8 cellular contexts compared by ENCODE assay signal in genomic region chrX:154750301-154751120, GRCh38. TPM values are rescaled to one million over a fixed set of nuclear protein-coding genes. Genes with fewer than 3 reads are reported as not detected.
DNase-seq lines count a peak whose midpoint lies in the region; ATAC-seq and TF ChIP-seq lines count a peak whose summit lies in the region.

Gene GAB3 (minus strand): TSS chrX:154751077. CDS start chrX:154751025, 52 bp downstream.

- H2AK5ac ChIP-seq in mesendoderm (ENCODE audit: low read length), result no peak within 1 kb of the TSS

- no peak within 1 kb of the TSS for H4K8ac ChIP-seq in mesendoderm (ENCODE audit: low read depth, low read length)

- intact Hi-C loops in CD4-positive, alpha-beta T cell (cut with DNase I, micrococcal nuclease), result loop anchor here in 1 of 2 experiments (5.0 kb wide), 2 partner anchors 33 to 87 kb away; no protein-coding TSS in a partner anchor
- intact Hi-C loops in activated B cell treated with CpG ODN at 0.5 μM for 24 hours (cut with micrococcal nuclease), result loop anchor here (1.0 kb wide), 1 partner anchor 12 kb away; the partner anchor contains the start of gene DKC1

- H2BK15ac ChIP-seq in mesendoderm (replicated peaks; ENCODE audit: low read depth), result no peak within 1 kb of the TSS

- H3K4me1 ChIP-seq in mesendoderm (ENCODE audit: control insufficient read depth, low read depth, low read length) (no peaks in the 10 kb centered on the region), tibial nerve (peaks cover 0 to 13% (median 0%) of the 10 kb centered on the region in 4 donors)

- H3K27ac Mint-ChIP-seq in CD4-positive, alpha-beta T cell, result peak within 1 kb of the TSS; percentile 80
- H3K27ac Mint-ChIP-seq in activated B cell treated with CpG ODN at 0.5 μM for 24 hours, result peak within 1 kb of the TSS; percentile 86

- no peak for TF ChIP-seq EP300 in tibial nerve (IDR thresholded peaks at IDR 0.05)

- H3K9me3 ChIP-seq in CD4-positive, alpha-beta T cell (ENCODE audit: control insufficient read depth, low read length), result no peaks in the 10 kb centered on the region
- H3K9me3 ChIP-seq in tibial nerve, result no peaks in the 10 kb centered on the region

- peak within 1 kb of the TSS; percentile 55 for H3K9ac ChIP-seq in mesendoderm (ENCODE audit: low read length)

- no peak within 1 kb of the TSS for H3K27ac ChIP-seq in CD4-positive, alpha-beta T cell (ENCODE audit: low read depth, low read length)
- H3K27ac ChIP-seq in mesendoderm (ENCODE audit: low read depth, low read length) (no peak within 1 kb of the TSS), tibial nerve (peak within 1 kb of the TSS in 3 of 4 donors; percentile 63 to 73 (median 71))

- POLR2A ChIA-PET in CD4-positive, alpha-beta T cell (lab: Charles Lee), result interaction anchor here (0.7 to 4.9 kb wide), 9 partner anchors 11 to 54 kb away, joined by 3 to 58 read pairs (median 5); partner anchors contain the start of gene DKC1
- POLR2A ChIA-PET in activated B cell treated with CpG ODN at 0.5 μM for 24 hours (lab: Charles Lee), result interaction anchor here (0.6 to 1.6 kb wide), 6 partner anchors 12 to 341 kb away, joined by 3 to 22 read pairs (median 6); partner anchors contain the start of genes DKC1 and DNASE1L1

- H4K5ac ChIP-seq in mesendoderm (ENCODE audit: low read length), result no peak within 1 kb of the TSS

- WGBS in mesendoderm (ENCODE audit: extremely low coverage, insufficient coverage, low lambda C conversion rate), result no CpG with 5 or more reads among the region's 81 CpGs
- WGBS in tibial nerve, 2 donors, result 7 to 43% methylated on average over 7 to 40 of the region's 81 CpGs

- H3K4me3 ChIP-seq in mesendoderm (ENCODE audit: low read length), result no peak within 1 kb of the TSS
- H3K4me3 ChIP-seq in tibial nerve, result peak within 1 kb of the TSS; percentile 27 to 62 (median 50)

- no peaks in the 10 kb centered on the region for H3K27me3 ChIP-seq in CD4-positive, alpha-beta T cell (ENCODE audit: control insufficient read depth, insufficient read depth, low read length)
- H3K27me3 ChIP-seq in mesendoderm (ENCODE audit: insufficient read depth, low read length, poor library complexity) (peaks cover 4% of the 10 kb centered on the region), tibial nerve (no peaks in the 10 kb centered on the region)

- H3K4me1 Mint-ChIP-seq in CD4-positive, alpha-beta T cell (ENCODE audit: low read depth), result peaks cover 30% of the 10 kb centered on the region
- peaks cover 21% of the 10 kb centered on the region for H3K4me1 Mint-ChIP-seq in activated B cell treated with CpG ODN at 0.5 μM for 24 hours

- H3K23ac ChIP-seq in mesendoderm (ENCODE audit: low read length), result no peak within 1 kb of the TSS

- ATAC-seq in CD4-positive, alpha-beta T cell (ENCODE audit: poor library complexity), result peak; percentile 63
- ATAC-seq in GM19455 (IDR thresholded peaks at IDR 0.05; ENCODE audit: unreplicated experiment), result peak; percentile 72
- ATAC-seq in activated B cell treated with CpG ODN at 0.5 μM for 24 hours (ENCODE audit: low read depth), result peak; percentile 68

- peak in 7 of 10 experiments; percentile 11 to 46 (median 31) for DNase-seq in CD4-positive, alpha-beta T cell
- peak; percentile 57 for DNase-seq in KBM-7
- DNase-seq in activated B cell treated with CpG ODN at 0.5 μM for 24 hours, result peak; percentile 52
- DNase-seq in effector CD8-positive, alpha-beta T cell (lab: John Stamatoyannopoulos, UW), result peak; percentile 17
- peak; percentile 45 for DNase-seq in mesendoderm
- DNase-seq in tibial nerve (ENCODE audit: low spot score in 2 of 2), result no peak
- no peak for DNase-seq in SIG-M5 treated with dmso at 0.1 percent for 504 hours (lab: John Stamatoyannopoulos, UW; ENCODE audit: unreplicated experiment)

- H2BK120ac ChIP-seq in mesendoderm (ENCODE audit: low read depth, low read length), result no peak within 1 kb of the TSS

- H2BK5ac ChIP-seq in mesendoderm (ENCODE audit: low read length), result no peak within 1 kb of the TSS

- no peaks in the 10 kb centered on the region for H3K79me1 ChIP-seq in mesendoderm (ENCODE audit: low read length)

- H3K27me3 Mint-ChIP-seq in CD4-positive, alpha-beta T cell, result no peaks in the 10 kb centered on the region
- H3K27me3 Mint-ChIP-seq in activated B cell treated with CpG ODN at 0.5 μM for 24 hours, result no peaks in the 10 kb centered on the region

- no peaks in the 10 kb centered on the region for H3K9me3 Mint-ChIP-seq in CD4-positive, alpha-beta T cell
- H3K9me3 Mint-ChIP-seq in activated B cell treated with CpG ODN at 0.5 μM for 24 hours, result peaks cover under 1% of the 10 kb centered on the region

- H3K18ac ChIP-seq in mesendoderm (ENCODE audit: low read length), result no peak within 1 kb of the TSS

- TF ChIP-seq POLR2A in tibial nerve (IDR thresholded peaks at IDR 0.05), result no peak

- H3K36me3 ChIP-seq in mesendoderm (ENCODE audit: control insufficient read depth, insufficient read depth, low read length), result no peaks in the 10 kb centered on the region
- no peaks in the 10 kb centered on the region for H3K36me3 ChIP-seq in tibial nerve

- peak within 1 kb of the TSS; percentile 87 for H3K4me3 Mint-ChIP-seq in CD4-positive, alpha-beta T cell
- peak within 1 kb of the TSS; percentile 86 for H3K4me3 Mint-ChIP-seq in activated B cell treated with CpG ODN at 0.5 μM for 24 hours

- TF ChIP-seq CTCF in CD4-positive, alpha-beta T cell (IDR thresholded peaks at IDR 0.05), result no peak
- TF ChIP-seq CTCF in activated B cell treated with CpG ODN at 0.5 μM for 24 hours (IDR thresholded peaks at IDR 0.05) (no peak), tibial nerve (IDR thresholded peaks at IDR 0.05) (no peak)

- H3K4me2 ChIP-seq in mesendoderm (ENCODE audit: low read length), result peak within 1 kb of the TSS; percentile 36

- peak within 1 kb of the TSS; percentile 52 for H3K4ac ChIP-seq in mesendoderm (ENCODE audit: low read depth, low read length)

- no peaks in the 10 kb centered on the region for H3K79me2 ChIP-seq in mesendoderm (ENCODE audit: control insufficient read depth, insufficient read depth, low read length)

- CTCF ChIA-PET in CD4-positive, alpha-beta T cell (lab: Charles Lee), result interaction anchor here (0.7 to 2.3 kb wide), 4 partner anchors 16 to 38 kb away, joined by 3 to 9 read pairs (median 4); no protein-coding TSS in a partner anchor
- CTCF ChIA-PET in activated B cell treated with CpG ODN at 0.5 μM for 24 hours (lab: Charles Lee), result interaction anchor here (0.8 to 5.1 kb wide), 4 partner anchors 13 to 90 kb away, joined by 3 to 27 read pairs (median 4); partner anchors contain the start of gene DKC1

- peak within 1 kb of the TSS; percentile 79 for H3K56ac ChIP-seq in mesendoderm (ENCODE audit: low read length)

- H3K36me3 Mint-ChIP-seq in CD4-positive, alpha-beta T cell (ENCODE audit: low read depth), result peaks cover 6% of the 10 kb centered on the region
- H3K36me3 Mint-ChIP-seq in activated B cell treated with CpG ODN at 0.5 μM for 24 hours (ENCODE audit: low read depth), result no peaks in the 10 kb centered on the region

- in situ Hi-C loops in KBM-7 (cut with MboI; ENCODE audit: low pct_unique_long_range_greater_than_20kb, low sequenced_read_pairs), result no loop called here

RNA-seq across cellular contexts. Expression of gene GAB3, which starts in this region (rescaled TPM):
- total RNA-seq in CD4-positive, alpha-beta T cell, result 1 to 10 TPM; 3.4 to 3.5 TPM
- total RNA-seq in activated B cell treated with CpG ODN at 0.5 μM for 24 hours, result 7.1 and 7.5 TPM in 2 replicates
- 0.29 TPM for polyA plus RNA-seq in mesendoderm (2013, experiment 1 of 2)
- polyA plus RNA-seq in mesendoderm (2013, experiment 2 of 2), result 0.25 TPM
- 1 to 10 TPM; 5.1 to 7.5 (median 5.8) TPM for total RNA-seq in tibial nerve

Comparison
In these comparisons a context has a peak if more than half of its experiments do, and no peak if none do; other contexts are left out.
1. DNase-seq: peak in CD4-positive, alpha-beta T cell (7 of 10), KBM-7 (single experiment), activated B cell treated with CpG ODN at 0.5 μM for 24 hours (single experiment), effector CD8-positive, alpha-beta T cell (single experiment) and mesendoderm (single experiment); none in tibial nerve (0 of 2) and SIG-M5 treated with dmso at 0.1 percent for 504 hours (single experiment).
2. H3K27ac ChIP-seq: peak in tibial nerve (3 of 4); none in CD4-positive, alpha-beta T cell (single experiment) and mesendoderm (single experiment).
3. Peak in every context shown above with its lines, with median percentiles within 50 percentile points of each other: ATAC-seq.